8 cellular contexts compared by ENCODE assay signal in genomic region chr11:66510271-66510989, GRCh38. TPM values are rescaled to one million over a fixed set of nuclear protein-coding genes. Genes with fewer than 3 reads are reported as not detected.
A peak's percentile ranks its signal among the peaks of the same experiment; 100 is the strongest.
DNase-seq lines count a peak whose midpoint lies in the region; ATAC-seq and TF ChIP-seq lines count a peak whose summit lies in the region.

BBS1 (plus strand) TSS chr11:66510635; CDS start chr11:66510660, 25 bp downstream.

- H3K9ac ChIP-seq in OCI-LY3 (ENCODE audit: low read length): peak within 1 kb of the TSS; percentile 61

- ATAC-seq in GM19397 (IDR thresholded peaks at IDR 0.05; ENCODE audit: unreplicated experiment): peak; percentile 85

- peak within 1 kb of the TSS; percentile 82 for H3K4me2 ChIP-seq in OCI-LY3 (ENCODE audit: low read length)

- H3K79me2 ChIP-seq in OCI-LY3 (ENCODE audit: low read length): peaks cover 9% of the 10 kb centered on the region

- no peaks in the 10 kb centered on the region for H3K9me3 ChIP-seq in OCI-LY3 (ENCODE audit: insufficient read depth, low read length)

- no peaks in the 10 kb centered on the region for H4K20me1 ChIP-seq in OCI-LY3 (ENCODE audit: insufficient read depth, low read length)

- H3K36me3 ChIP-seq in OCI-LY3 (replicated peaks; ENCODE audit: low read depth, low read length): peaks cover 1% of the 10 kb centered on the region

- peak within 1 kb of the TSS; percentile 84 for H3K4me3 ChIP-seq in OCI-LY3 (ENCODE audit: low read length)
- peak within 1 kb of the TSS; percentile 99 for H3K4me3 ChIP-seq in epithelial cell of esophagus (ENCODE audit: low read length)

- peak within 1 kb of the TSS; percentile 91 for H2AFZ ChIP-seq in OCI-LY3 (ENCODE audit: low read depth, low read length)

- H3K27ac ChIP-seq in C4-2B (peak within 1 kb of the TSS; percentile 66), OCI-LY3 (ENCODE audit: low read length) (peak within 1 kb of the TSS; percentile 36)

- DNase-seq in HUDEP-2 (lab: John Stamatoyannopoulos, UW; ENCODE audit: unreplicated experiment in 76 of 76) (peak in 72 of 76 experiments; percentile 5 to 82 (median 61)), activated T-cell treated with anti-CD3 and anti-CD28 coated beads for 24 hours (ENCODE audit: low read depth) (peak; percentile 78), epithelial cell of esophagus (ENCODE audit: low read depth) (peak; percentile 78), mucosa of gallbladder (ENCODE audit: low spot score) (peak; percentile 87)
- peak; percentile 57 to 73 for DNase-seq in stimulated activated CD8-positive, alpha-beta memory T cell treated with anti-CD3 and anti-CD28 coated beads, Interleukin-4, amount 100 ng/mL, for 1 hour (ENCODE audit: low read depth in 2 of 2, low spot score in 1 of 2)

- no peaks in the 10 kb centered on the region for H3K27me3 ChIP-seq in OCI-LY3 (ENCODE audit: low read depth, low read length)

- H3K4me1 ChIP-seq in OCI-LY3 (ENCODE audit: low read length): peaks cover 8% of the 10 kb centered on the region

- TF ChIP-seq CTCF in C4-2B (conservative IDR thresholded peaks at IDR 0.05) (no peak), OCI-LY3 (IDR thresholded peaks at IDR 0.05; ENCODE audit: low read depth, low read length) (0 out of 2 replicates have a peak, but pooled peaks have one; percentile 15), epithelial cell of esophagus (IDR thresholded peaks at IDR 0.05; ENCODE audit: insufficient read depth, low read depth, low read length, missing control alignments) (no peak)

RNA-seq across cellular contexts. Expression of gene BBS1, which starts in this region (rescaled TPM):
- 72.9 TPM for total RNA-seq in mucosa of gallbladder

Comparison
In these comparisons a context has a peak if more than half of its experiments do, and no peak if none do; other contexts are left out.
1. Peak in every context shown above with its lines: DNase-seq, ATAC-seq, H3K4me3 ChIP-seq and H3K27ac ChIP-seq.